Comparison of ENCODE assay signal across 11 cellular contexts in genomic region chr2:112465373-112465772, GRCh38. TPM values are rescaled to one million over a fixed set of nuclear protein-coding genes. Genes with fewer than 3 reads are reported as not detected.
DNase-seq lines count a peak whose midpoint lies in the region; ATAC-seq, FAIRE-seq and TF ChIP-seq lines count a peak whose summit lies in the region.
"Had no signal": no experiment of that assay in that cellular context is flagged by ENCODE, and none has a peak within 500 bp of the region (broad histone marks: within the 10 kb centered on the region; RNA-seq: fewer than 3 reads in every experiment).

No MANE protein-coding gene starts in this region.

- no peak overlapping the region for H3K23ac ChIP-seq in IMR-90 (ENCODE audit: low read depth, low read length)

- H3K27ac ChIP-seq in IMR-90 (ENCODE audit: insufficient read depth, low read length): no peak overlapping the region
- no peak overlapping the region for H3K27ac ChIP-seq in HepG2 (ENCODE audit: extremely low read length, insufficient read depth, low read length)
- H3K27ac ChIP-seq in spleen: no peak overlapping the region
- H3K27ac ChIP-seq: heart right ventricle had no signal

- H4K8ac ChIP-seq in IMR-90 (ENCODE audit: low read depth in 2 of 2, low read length in 2 of 2): no peak overlapping the region

- TF ChIP-seq EP300 in HepG2 (IDR thresholded peaks at IDR 0.05; ENCODE audit: low read depth in 2 of 2, low read length in 2 of 2): no peak
- no peak for TF ChIP-seq EP300 in HepG2 (CRISPR knock-in tag; IDR thresholded peaks at IDR 0.05; ENCODE audit: borderline replicate concordance)

- no peak overlapping the region for H3K4me3 ChIP-seq in IMR-90 (ENCODE audit: insufficient read depth, low read depth, low read length)
- no peak overlapping the region for H3K4me3 ChIP-seq in HepG2 (replicated peaks in 1 of 3; ENCODE audit: insufficient read depth in 1 of 3, low read depth in 2 of 3, low read length in 3 of 3)
- H3K4me3 ChIP-seq in spleen: no peak overlapping the region
- H3K4me3 ChIP-seq: heart right ventricle had no signal

- no peak overlapping the region for H3K14ac ChIP-seq in IMR-90 (replicated peaks; ENCODE audit: low read depth, low read length)

- H3K79me2 ChIP-seq in HepG2 (ENCODE audit: insufficient read depth, low read length): no peaks in the 10 kb centered on the region

- no peak overlapping the region for H2AK5ac ChIP-seq in IMR-90 (ENCODE audit: low read depth, low read length)

- H2AFZ ChIP-seq in IMR-90 (replicated peaks; ENCODE audit: low read length, poor library complexity) (no peak overlapping the region), HepG2 (ENCODE audit: low read length) (no peak overlapping the region)

- peak; percentile 35 for TF ChIP-seq CTCF in IMR-90 (conservative IDR thresholded peaks at IDR 0.05; ENCODE audit: low read depth, low read length)
- TF ChIP-seq CTCF in HepG2 (CRISPR knock-in tag; IDR thresholded peaks at IDR 0.05): peak; percentile 33
- no peak for TF ChIP-seq CTCF in spleen (IDR thresholded peaks at IDR 0.05 in 8 of 11, conservative IDR thresholded peaks at IDR 0.05 in 3 of 11)

- H3K9me3 ChIP-seq in IMR-90 (ENCODE audit: control insufficient read depth, insufficient read depth, low read length) (no peaks in the 10 kb centered on the region), HepG2 (ENCODE audit: low read length) (no peaks in the 10 kb centered on the region), spleen (no peaks in the 10 kb centered on the region)

- H2BK20ac ChIP-seq in IMR-90 (ENCODE audit: low read depth, low read length): no peak overlapping the region

- no peak for FAIRE-seq in HepG2 (lab: Jason Lieb, UNC)

- no peak overlapping the region for H4K5ac ChIP-seq in IMR-90 (ENCODE audit: low read depth, low read length)

- H2BK15ac ChIP-seq in IMR-90 (ENCODE audit: low read depth, low read length): no peak overlapping the region

- TF ChIP-seq RAD21 in IMR-90 (IDR thresholded peaks at IDR 0.05; ENCODE audit: low read length): no peak
- no peak for TF ChIP-seq RAD21 in HepG2 (CRISPR knock-in tag; IDR thresholded peaks at IDR 0.05)

- intact Hi-C loops in IMR-90 (cut with micrococcal nuclease): no loop called here
- intact Hi-C loops in HepG2 (cut with micrococcal nuclease; ENCODE audit: unreplicated experiment): no loop called here
- intact Hi-C loops in spleen (cut with DNase I; ENCODE audit: low total_unique reads): no loop called here

- no peak overlapping the region for H2BK5ac ChIP-seq in IMR-90 (ENCODE audit: low read depth, low read length, poor library complexity, severe bottlenecking)

- BruUV-seq in IMR-90 (replicated peaks; lab: Mats Ljungman, UMichigan): no TSS peak
- no TSS peak for BruUV-seq in HepG2 (replicated peaks; lab: Mats Ljungman, UMichigan)

- no peaks in the 10 kb centered on the region; the same call in none of the 2 replicates for H3K27me3 ChIP-seq in IMR-90 (ENCODE audit: control insufficient read depth, insufficient read depth, low read length)
- H3K27me3 ChIP-seq in HepG2 (ENCODE audit: control insufficient read depth in 1 of 2, insufficient read depth in 2 of 2, low read length in 2 of 2): peaks cover 0 to 4% of the 10 kb centered on the region in 2 experiments; a peak in 1 of 5 replicates
- H3K27me3 ChIP-seq in spleen (replicated peaks in 1 of 7): peaks cover 0 to 11% (median 0%) of the 10 kb centered on the region in 7 donors

- H3K9me1 ChIP-seq in IMR-90 (ENCODE audit: insufficient read depth, low read length): no peaks in the 10 kb centered on the region

- no peaks in the 10 kb centered on the region for H3K79me1 ChIP-seq in IMR-90 (ENCODE audit: low read depth in 1 of 2, low read length in 2 of 2)

- H2BK120ac ChIP-seq in IMR-90 (ENCODE audit: low read depth, low read length): no peak overlapping the region

- in situ Hi-C loops in IMR-90 (cut with MboI; ENCODE audit: low sequenced_read_pairs): no loop called here
- in situ Hi-C loops in HepG2 (cut with HindIII; ENCODE audit: extremely low pct_ligation_motif_present, low pct_unique_long_range_greater_than_20kb): no loop called here

- H3K9ac ChIP-seq in IMR-90 (ENCODE audit: low read depth, low read length): no peak overlapping the region
- no peak overlapping the region for H3K9ac ChIP-seq in HepG2 (ENCODE audit: insufficient read depth, low read depth, low read length)

- H3K56ac ChIP-seq in IMR-90 (ENCODE audit: extremely low read depth, insufficient read depth, low read length): no peak overlapping the region

- H3K4me2 ChIP-seq in IMR-90 (ENCODE audit: low read depth, low read length) (no peak overlapping the region), HepG2 (ENCODE audit: low read depth, low read length) (no peak overlapping the region)

- no peaks in the 10 kb centered on the region for H3K4me1 ChIP-seq in IMR-90 (ENCODE audit: control insufficient read depth, insufficient read depth, low read length)
- no peaks in the 10 kb centered on the region for H3K4me1 ChIP-seq in HepG2 (ENCODE audit: insufficient read depth, low read length)
- no peaks in the 10 kb centered on the region for H3K4me1 ChIP-seq in spleen
- H3K4me1 ChIP-seq: heart right ventricle had no signal

- dilution Hi-C loops in IMR-90 (cut with HindIII; ENCODE audit: low sequenced_read_pairs, unreplicated experiment): no loop called here

- DNase-seq in D341Med (ENCODE audit: low spot score) (peak; percentile 44), IMR-90 (peak; percentile 17), astrocyte of the hippocampus (ENCODE audit: low read depth, low spot score) (peak; percentile 35), HepG2 (ENCODE audit: low spot score) (peak; percentile 24), spleen (no peak), NCI-H2171 (lab: John Stamatoyannopoulos, UW) (no peak)
- DNase-seq: heart right ventricle; NCI-H226; stimulated activated naive CD4-positive, alpha-beta T cell had no signal

- no CpG with 5 or more reads among the region's 3 CpGs for WGBS in IMR-90 (ENCODE audit: extremely low coverage in 2 of 2, insufficient read length in 1 of 2), 2 experiments
- WGBS in HepG2 (ENCODE audit: low lambda C conversion rate): 54% methylated on average over 3 of the region's 3 CpGs
- WGBS in spleen, 5 donors: 60 to 82% (median 67%) methylated on average over 3 of the region's 3 CpGs

- CTCF ChIA-PET in IMR-90 (lab: Yijun Ruan, JAX): interaction anchor here (0.6 kb wide), 1 partner anchor 11 kb away, joined by 3 read pairs; no protein-coding TSS in a partner anchor
- CTCF ChIA-PET in HepG2 (lab: Yijun Ruan, JAX; ENCODE audit: low intra/inter-chr PET ratio, low total read pairs): no interaction called here

- H3K36me3 ChIP-seq in IMR-90 (ENCODE audit: control insufficient read depth, insufficient read depth, low read length) (no peaks in the 10 kb centered on the region), HepG2 (replicated peaks in 1 of 2; ENCODE audit: control insufficient read depth in 1 of 2, insufficient read depth in 2 of 2, low read length in 2 of 2) (no peaks in the 10 kb centered on the region), spleen (no peaks in the 10 kb centered on the region)
- H3K36me3 ChIP-seq: heart right ventricle had no signal

- TF ChIP-seq POLR2A in IMR-90 (IDR thresholded peaks at IDR 0.05; ENCODE audit: low read depth, low read length): no peak
- TF ChIP-seq POLR2A in HepG2 (IDR thresholded peaks at IDR 0.05; ENCODE audit: insufficient read depth in 1 of 2, low read depth in 2 of 2, low read length in 2 of 2): no peak
- no peak for TF ChIP-seq POLR2A in spleen (IDR thresholded peaks at IDR 0.05)

- H3K18ac ChIP-seq in IMR-90 (ENCODE audit: low read depth, low read length): no peak overlapping the region

- no peak overlapping the region for H4K91ac ChIP-seq in IMR-90 (ENCODE audit: insufficient read depth, low read depth, low read length)

- ATAC-seq in IMR-90 (ENCODE audit: low read depth) (no peak; the same call in 1 of the 2 replicates), HepG2 (peak; percentile 54), GM19395 (IDR thresholded peaks at IDR 0.05; ENCODE audit: unreplicated experiment) (no peak), GM18502 (IDR thresholded peaks at IDR 0.05; ENCODE audit: poor library complexity, unreplicated experiment) (no peak)
- ATAC-seq: heart right ventricle had no signal

- H4K20me1 ChIP-seq in IMR-90 (ENCODE audit: insufficient read depth, low read length) (no peaks in the 10 kb centered on the region), HepG2 (ENCODE audit: insufficient read depth, low read length) (no peaks in the 10 kb centered on the region)

- no peak overlapping the region for H3K4ac ChIP-seq in IMR-90 (ENCODE audit: low read depth, low read length)

- POLR2A ChIA-PET in IMR-90 (lab: Charles Lee; ENCODE audit: unreplicated experiment) (no interaction called here), HepG2 (lab: Yijun Ruan, JAX) (no interaction called here)

- no peak overlapping the region for H2AK9ac ChIP-seq in IMR-90 (replicated peaks; ENCODE audit: low read depth, low read length, poor library complexity)

RNA-seq across cellular contexts. Expression of gene TTL, which starts 16.6 kb away (rescaled TPM):
- 36.2 and 44.7 TPM in 2 replicates for total RNA-seq in IMR-90 (2012; rRNA removed)
- polyA plus RNA-seq in IMR-90 (2012; rRNA removed): 13.4 and 18.2 TPM in 2 replicates
- 4.8 and 5.2 TPM in 2 replicates for polyA plus RNA-seq in IMR-90 (2012; cell fraction: cytosol; rRNA removed)
- 8.9 and 25.1 TPM in 2 replicates for polyA plus RNA-seq in IMR-90 (2012; cell fraction: nucleus; rRNA removed; ENCODE audit: low replicate concordance)
- total RNA-seq in HepG2 (2016; rRNA removed; fragmentation: Illumina TruSeq; extraction: Trizol): 59.8 and 69.8 TPM in 2 replicates
- 18.0 and 19.1 TPM in 2 replicates for total RNA-seq in HepG2 (2016; cell fraction: cytosol; rRNA removed; fragmentation: Illumina TruSeq; extraction: Trizol; ENCODE audit: low read depth)
- total RNA-seq in HepG2 (2016; cell fraction: insoluble cytoplasmic fraction; rRNA removed; fragmentation: Illumina TruSeq; extraction: Trizol): 56.6 and 58.1 TPM in 2 replicates
- total RNA-seq in HepG2 (2016; cell fraction: membrane; rRNA removed; fragmentation: Illumina TruSeq; extraction: Trizol): 88.3 and 99.8 TPM in 2 replicates
- 39.3 and 44.8 TPM in 2 replicates for total RNA-seq in HepG2 (2016; cell fraction: nucleus; rRNA removed; fragmentation: Illumina TruSeq; extraction: Trizol)
- 19.0 TPM in 2 replicates for polyA plus RNA-seq in HepG2 (2011; rRNA removed)
- polyA plus RNA-seq in HepG2 (2011; cell fraction: cytosol; rRNA removed): 10.0 and 16.3 TPM in 2 replicates
- polyA plus RNA-seq in HepG2 (2011; cell fraction: nucleus; rRNA removed): 12.2 and 20.3 TPM in 2 replicates
- polyA plus RNA-seq in HepG2 (2012): 22.9 and 32.3 TPM in 2 replicates
- 15.2 and 16.6 TPM in 2 replicates for polyA plus RNA-seq in HepG2 (2016; cell fraction: cytosol; fragmentation: Illumina TruSeq; extraction: Trizol; ENCODE audit: low read depth)
- 44.9 and 53.9 TPM in 2 replicates for polyA plus RNA-seq in HepG2 (2016; cell fraction: insoluble cytoplasmic fraction; fragmentation: Illumina TruSeq; extraction: Trizol; ENCODE audit: low read depth)
- polyA plus RNA-seq in HepG2 (2016; cell fraction: membrane; fragmentation: Illumina TruSeq; extraction: Trizol; ENCODE audit: low read depth): 50.2 and 56.8 TPM in 2 replicates
- polyA plus RNA-seq in HepG2 (2016; cell fraction: nucleus; fragmentation: Illumina TruSeq; extraction: Trizol; ENCODE audit: insufficient read depth, low read depth): 53.2 and 54.6 TPM in 2 replicates
- polyA minus RNA-seq in HepG2 (2011; rRNA and poly(A)+ RNA removed; ENCODE audit: low replicate concordance): 44.4 and 48.9 TPM in 2 replicates
- polyA minus RNA-seq in HepG2 (2011; cell fraction: cytosol; rRNA and poly(A)+ RNA removed): 28.8 and 32.0 TPM in 2 replicates
- polyA minus RNA-seq in HepG2 (2011; cell fraction: nucleus; rRNA and poly(A)+ RNA removed): 20.2 and 23.9 TPM in 2 replicates
- 10 to 100 TPM; 17.6 to 29.8 (median 27.1) TPM for total RNA-seq in spleen
- 10 to 100 TPM in 1 of 3 donors, 1 to 10 TPM in 2; 8.1 to 12.7 (median 9.1) TPM for polyA plus RNA-seq in spleen

RNA-seq across cellular contexts. Expression of gene RGPD8, which starts 31.9 kb away (rescaled TPM):
- 4.1 and 4.2 TPM in 2 replicates for total RNA-seq in IMR-90 (2012; rRNA removed)
- 0.67 and 0.69 TPM in 2 replicates for polyA plus RNA-seq in IMR-90 (2012; rRNA removed)
- 0.06 and 0.07 TPM in 2 replicates for polyA plus RNA-seq in IMR-90 (2012; cell fraction: cytosol; rRNA removed)
- 0.36 and 3.0 TPM in 2 replicates for polyA plus RNA-seq in IMR-90 (2012; cell fraction: nucleus; rRNA removed; ENCODE audit: low replicate concordance)
- 12.8 and 18.7 TPM in 2 replicates for total RNA-seq in HepG2 (2016; rRNA removed; fragmentation: Illumina TruSeq; extraction: Trizol)
- 4.7 and 7.0 TPM in 2 replicates for total RNA-seq in HepG2 (2016; cell fraction: cytosol; rRNA removed; fragmentation: Illumina TruSeq; extraction: Trizol; ENCODE audit: low read depth)
- 12.9 and 15.1 TPM in 2 replicates for total RNA-seq in HepG2 (2016; cell fraction: insoluble cytoplasmic fraction; rRNA removed; fragmentation: Illumina TruSeq; extraction: Trizol)
- total RNA-seq in HepG2 (2016; cell fraction: membrane; rRNA removed; fragmentation: Illumina TruSeq; extraction: Trizol): 2.1 and 3.0 TPM in 2 replicates
- total RNA-seq in HepG2 (2016; cell fraction: nucleus; rRNA removed; fragmentation: Illumina TruSeq; extraction: Trizol): 25.1 and 25.7 TPM in 2 replicates
- 2.3 and 3.1 TPM in 2 replicates for polyA plus RNA-seq in HepG2 (2011; rRNA removed)
- polyA plus RNA-seq in HepG2 (2011; cell fraction: cytosol; rRNA removed): 0.70 and 1.1 TPM in 2 replicates
- 3.6 and 6.3 TPM in 2 replicates for polyA plus RNA-seq in HepG2 (2011; cell fraction: nucleus; rRNA removed)
- 4.0 and 4.1 TPM in 2 replicates for polyA plus RNA-seq in HepG2 (2012)
- 0.03 TPM in 1 of 2 replicates, not detected in the other for polyA plus RNA-seq in HepG2 (2016; cell fraction: cytosol; fragmentation: Illumina TruSeq; extraction: Trizol; ENCODE audit: low read depth)
- polyA plus RNA-seq in HepG2 (2016; cell fraction: insoluble cytoplasmic fraction; fragmentation: Illumina TruSeq; extraction: Trizol; ENCODE audit: low read depth): 3.0 and 3.1 TPM in 2 replicates
- 0.09 and 0.14 TPM in 2 replicates for polyA plus RNA-seq in HepG2 (2016; cell fraction: membrane; fragmentation: Illumina TruSeq; extraction: Trizol; ENCODE audit: low read depth)
- polyA plus RNA-seq in HepG2 (2016; cell fraction: nucleus; fragmentation: Illumina TruSeq; extraction: Trizol; ENCODE audit: insufficient read depth, low read depth): 12.3 and 16.4 TPM in 2 replicates
- 3.4 and 3.6 TPM in 2 replicates for polyA minus RNA-seq in HepG2 (2011; rRNA and poly(A)+ RNA removed; ENCODE audit: low replicate concordance)
- 5.5 and 5.9 TPM in 2 replicates for polyA minus RNA-seq in HepG2 (2011; cell fraction: cytosol; rRNA and poly(A)+ RNA removed)
- polyA minus RNA-seq in HepG2 (2011; cell fraction: nucleus; rRNA and poly(A)+ RNA removed): 55.9 and 56.6 TPM in 2 replicates
- 10 to 100 TPM; 11.1 to 35.4 (median 18.9) TPM for total RNA-seq in spleen
- polyA plus RNA-seq in spleen: 1 to 10 TPM in 1 of 3 donors, under 1 TPM in 2; 0.09 to 1.3 (median 0.49) TPM

Comparison
In these comparisons a context has a peak if more than half of its experiments do, and no peak if none do; other contexts are left out.
1. DNase-seq: peak in D341Med (single experiment), IMR-90 (single experiment), astrocyte of the hippocampus (single experiment) and HepG2 (single experiment); none in spleen (single experiment) and NCI-H2171 (single experiment).
2. CTCF ChIP-seq: peak in IMR-90 (single experiment) and HepG2 (single experiment); none in spleen (0 of 11).